Comparison of ENCODE assay signal across 1 cellular context in the genomic region with DNA sequence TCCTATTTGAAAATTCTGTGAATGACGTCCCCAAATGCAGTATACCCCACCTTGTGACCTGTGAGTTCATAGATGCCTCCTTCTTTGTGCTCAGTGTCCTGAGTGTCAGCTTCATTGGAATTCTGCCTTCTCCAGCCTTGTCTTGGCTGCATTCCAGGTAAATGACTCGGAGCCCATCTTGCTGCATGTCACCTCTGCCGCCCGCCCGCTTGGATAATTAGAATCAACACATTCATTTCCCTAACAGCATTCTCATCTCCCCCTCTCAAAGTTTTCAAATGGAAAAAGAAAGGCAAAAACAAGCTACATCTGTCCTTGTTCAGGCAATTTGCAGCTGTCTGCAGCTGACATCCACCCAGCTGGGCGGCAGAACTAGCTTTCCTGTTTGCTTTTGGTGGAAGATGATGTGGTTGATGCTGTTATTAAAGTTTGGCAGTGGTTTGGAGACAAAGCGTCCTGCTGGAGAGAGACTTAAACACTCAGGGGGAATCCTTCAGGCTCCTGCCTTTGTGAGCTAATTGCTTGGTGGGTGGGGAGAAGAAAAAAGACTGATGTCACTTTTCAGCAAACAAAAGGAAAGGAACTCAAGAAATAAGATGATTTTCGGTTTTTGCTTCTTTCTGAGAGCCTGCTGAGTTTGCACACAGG.
TF ChIP-seq lines count a peak whose summit lies in the region.

No MANE protein-coding gene starts in this region.

TF ChIP-seq in neural cell, 6 proteins besides CTCF, POLR2A, EP300 and RAD21 (continued from another document):
- TF ChIP-seq MXI1 (conservative IDR thresholded peaks at IDR 0.05; ENCODE audit: poor library complexity, severe bottlenecking) (no peak), TAF1 (IDR thresholded peaks at IDR 0.05; ENCODE audit: low read depth) (no peak), EZH2 (IDR thresholded peaks at IDR 0.05; ENCODE audit: borderline replicate concordance, insufficient read depth, low read length, poor library complexity, severe bottlenecking) (no peak)
TF ChIP-seq in neural cell: peak in this region for 1.
